In genomic region chr12:77032406-77032805, GRCh38 we compare ENCODE assay signal across 13 cellular contexts. TPM values are rescaled to one million over a fixed set of nuclear protein-coding genes. Genes with fewer than 3 reads are reported as not detected.
DNase-seq lines count a peak whose midpoint lies in the region; ATAC-seq, FAIRE-seq and TF ChIP-seq lines count a peak whose summit lies in the region.
"Had no signal": no experiment of that assay in that cellular context is flagged by ENCODE, and none has a peak within 500 bp of the region (broad histone marks: within the 10 kb centered on the region; RNA-seq: fewer than 3 reads in every experiment).

No MANE protein-coding gene starts in this region.

- CTCF ChIA-PET in RWPE1 (lab: Yijun Ruan, JAX): interaction anchor here (0.7 kb wide), 1 partner anchor 788 kb away, joined by 3 read pairs; no protein-coding TSS in a partner anchor

- no peaks in the 10 kb centered on the region for H3K27me3 ChIP-seq in small intestine (ENCODE audit: control insufficient read depth in 2 of 2, insufficient read depth in 2 of 2, low read length in 2 of 2)
- H3K27me3 ChIP-seq: stomach had no signal

- peak; percentile 34 for DNase-seq in AG08395 (ENCODE audit: low spot score)
- peak; percentile 10 for DNase-seq in H54 (ENCODE audit: insufficient read length, low spot score)
- DNase-seq in RWPE1 (ENCODE audit: low spot score): peak; percentile 41
- peak; percentile 34 for DNase-seq in fibroblast of peridontal ligament (ENCODE audit: extremely low read depth)
- DNase-seq in cortex of kidney (lab: John Stamatoyannopoulos, UW): no peak
- DNase-seq in NCI-H2196 treated with DMSO at 0.1 percent for 48 hours (lab: John Stamatoyannopoulos, UW; ENCODE audit: unreplicated experiment): no peak
- DNase-seq in small intestine: no peak
- DNase-seq: CD4-positive, alpha-beta T cell; midbrain; NCI-H446; stimulated activated CD4-positive, alpha-beta T cell treated with anti-CD3 and anti-CD28 coated beads, Interleukin-4, amount 100 ng/mL, for 24 hours; stomach had no signal

- no peaks in the 10 kb centered on the region for H3K4me1 ChIP-seq in small intestine (ENCODE audit: control insufficient read depth in 2 of 2, insufficient read depth in 1 of 2, low read depth in 1 of 2, low read length in 1 of 2)
- H3K4me1 ChIP-seq: stomach had no signal

- no peaks in the 10 kb centered on the region for H3K9me3 ChIP-seq in small intestine (ENCODE audit: control insufficient read depth, low read depth)

- H3K27ac ChIP-seq in RWPE1: no peak overlapping the region
- H3K27ac ChIP-seq in small intestine (ENCODE audit: low read depth in 1 of 2, low read length in 1 of 2): no peak overlapping the region
- H3K27ac ChIP-seq: stomach had no signal

- POLR2A ChIA-PET in RWPE1 (lab: Yijun Ruan, JAX; ENCODE audit: low non-redundant PET): no interaction called here

- ATAC-seq in GM19035 (IDR thresholded peaks at IDR 0.05; ENCODE audit: unreplicated experiment): no peak

- H3K36me3 ChIP-seq in small intestine (ENCODE audit: control insufficient read depth in 2 of 2, insufficient read depth in 2 of 2, low read length in 2 of 2): peaks cover 2 to 3% of the 10 kb centered on the region in 2 donors
- H3K36me3 ChIP-seq: stomach had no signal

- TF ChIP-seq CTCF in RWPE1 (conservative IDR thresholded peaks at IDR 0.05; ENCODE audit: low read depth): no peak

- no peak overlapping the region for H3K4me3 ChIP-seq in small intestine (ENCODE audit: low read depth in 1 of 2, low read length in 2 of 2)
- H3K4me3 ChIP-seq: stomach had no signal

- FAIRE-seq in H54 (lab: Jason Lieb, UNC) (peak; percentile 45), small intestine (lab: Jason Lieb, UNC) (no peak)

- no peak for TF ChIP-seq POLR2A in H54 (IDR thresholded peaks at IDR 0.05; ENCODE audit: low read depth, low read length)

- WGBS in small intestine, 3 donors: 84 to 92% (median 84%) methylated on average over 2 of the region's 2 CpGs

RNA-seq across cellular contexts. Expression of gene E2F7, which starts 33.0 kb away (rescaled TPM):
- 1 to 10 TPM in 1 of 3 donors, under 1 TPM in 1, not detected in 1; 0.67 to 1.4 TPM for polyA plus RNA-seq in small intestine

Comparison
In these comparisons a context has a peak if more than half of its experiments do, and no peak if none do; other contexts are left out.
1. DNase-seq: peak in AG08395 (single experiment), H54 (single experiment), RWPE1 (single experiment) and fibroblast of peridontal ligament (single experiment); none in cortex of kidney (single experiment), NCI-H2196 treated with DMSO at 0.1 percent for 48 hours (single experiment) and small intestine (single experiment).